ENCODE assay signal across 8 cellular contexts in the genomic region with DNA sequence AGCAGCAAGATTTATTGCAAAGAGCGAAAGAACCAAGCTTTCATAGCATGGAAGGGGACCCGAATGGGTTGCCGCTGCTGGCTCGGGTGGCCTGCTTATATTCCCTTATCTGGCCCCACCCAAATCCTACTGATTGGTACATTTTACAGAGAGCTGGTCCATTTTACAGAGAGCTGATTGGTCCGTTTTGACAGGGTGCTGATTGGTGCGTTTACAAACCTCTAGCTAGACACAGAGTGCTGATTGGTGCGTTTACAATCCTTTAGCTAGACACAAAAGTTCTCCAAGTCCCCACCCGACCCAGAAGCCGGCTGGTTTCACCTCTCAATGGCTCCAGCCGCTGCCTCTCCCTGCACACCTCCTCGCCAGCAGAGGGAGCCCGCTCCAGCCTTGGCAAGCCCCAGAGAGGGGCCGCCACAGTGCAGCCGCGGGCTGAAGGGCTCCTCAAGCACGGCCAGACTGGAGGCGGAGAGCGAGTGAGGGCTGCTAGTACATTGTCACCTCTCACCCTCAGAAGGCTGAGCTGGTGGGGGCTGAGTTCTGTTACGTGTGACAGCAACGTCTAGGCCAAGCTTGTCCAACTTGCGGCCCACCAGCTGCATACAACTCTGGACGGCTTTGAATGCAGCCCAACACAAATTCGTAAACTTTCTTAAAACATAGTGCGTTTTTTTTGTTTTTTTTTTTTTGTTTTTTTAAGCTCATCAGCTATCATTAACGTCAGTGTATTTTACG. TPM values are rescaled to one million over a fixed set of nuclear protein-coding genes. Genes with fewer than 3 reads are reported as not detected.
DNase-seq lines count a peak whose midpoint lies in the region; ATAC-seq and TF ChIP-seq lines count a peak whose summit lies in the region.

No MANE protein-coding gene starts in this region.

- H3K4me2 ChIP-seq in Loucy (ENCODE audit: low read depth, low read length, poor library complexity, severe bottlenecking) = peak overlapping the region; percentile 15
- H3K4me2 ChIP-seq in parathyroid adenoma (ENCODE audit: low read length) = peak overlapping the region; percentile 17

- H3K9me2 ChIP-seq in Loucy (replicated peaks; ENCODE audit: low read depth, low read length) = no peaks in the 10 kb centered on the region

- H4K20me1 ChIP-seq in Loucy (ENCODE audit: insufficient read depth, low read length, poor library complexity, severe bottlenecking) = no peaks in the 10 kb centered on the region

- no peaks in the 10 kb centered on the region for H3F3A ChIP-seq in Loucy (ENCODE audit: low read depth)

- no peaks in the 10 kb centered on the region for H3K9me3 ChIP-seq in Loucy (ENCODE audit: insufficient read depth, low read depth, low read length)
- no peaks in the 10 kb centered on the region for H3K9me3 ChIP-seq in esophagus muscularis mucosa
- no peaks in the 10 kb centered on the region for H3K9me3 ChIP-seq in parathyroid adenoma (ENCODE audit: control insufficient read depth, low read length)
- peaks cover 1% of the 10 kb centered on the region for H3K9me3 ChIP-seq in aorta (ENCODE audit: control insufficient read depth, low read length)

- H3K27ac ChIP-seq in esophagus muscularis mucosa (replicated peaks in 1 of 4) (no peak overlapping the region), parathyroid adenoma (peak overlapping the region; percentile 97), aorta (ENCODE audit: low read depth in 1 of 2, low read length in 2 of 2) (no peak overlapping the region)

- peaks cover 12% of the 10 kb centered on the region for H3K4me1 ChIP-seq in Loucy (ENCODE audit: insufficient read depth, low read length, poor library complexity, severe bottlenecking)
- no peaks in the 10 kb centered on the region for H3K4me1 ChIP-seq in esophagus muscularis mucosa
- H3K4me1 ChIP-seq in parathyroid adenoma = peaks cover 2% of the 10 kb centered on the region
- H3K4me1 ChIP-seq in aorta (ENCODE audit: control insufficient read depth in 1 of 2, insufficient read depth in 2 of 2, low read length in 2 of 2) = no peaks in the 10 kb centered on the region

- intact Hi-C loops in esophagus muscularis mucosa (cut with DNase I) = no loop called here
- intact Hi-C loops in aorta (cut with DNase I) = no loop called here

- H3K9ac ChIP-seq in Loucy (ENCODE audit: low read depth, low read length, poor library complexity, severe bottlenecking) (no peak overlapping the region), parathyroid adenoma (no peak overlapping the region)

- TF ChIP-seq POLR2A in esophagus muscularis mucosa (IDR thresholded peaks at IDR 0.05; ENCODE audit: low read depth) = no peak

- H2AFZ ChIP-seq in Loucy (ENCODE audit: low read length) (no peak overlapping the region), parathyroid adenoma (peak overlapping the region; percentile 28)

- no peaks in the 10 kb centered on the region for H3K36me3 ChIP-seq in Loucy (ENCODE audit: insufficient read depth, low read length)
- no peaks in the 10 kb centered on the region for H3K36me3 ChIP-seq in esophagus muscularis mucosa
- peaks cover 8% of the 10 kb centered on the region for H3K36me3 ChIP-seq in parathyroid adenoma (ENCODE audit: control insufficient read depth, insufficient read depth, low read length)
- H3K36me3 ChIP-seq in aorta (ENCODE audit: control insufficient read depth in 1 of 2, insufficient read depth in 2 of 2, low read length in 1 of 2) = no peaks in the 10 kb centered on the region

- peak overlapping the region; percentile 18 for H3K4me3 ChIP-seq in Loucy (ENCODE audit: low read length, poor library complexity, severe bottlenecking)
- peak overlapping the region in 1 of 4 donors; percentile 11 for H3K4me3 ChIP-seq in esophagus muscularis mucosa
- H3K4me3 ChIP-seq in parathyroid adenoma (ENCODE audit: low read depth, low read length) = peak overlapping the region; percentile 20
- no peak overlapping the region for H3K4me3 ChIP-seq in aorta (ENCODE audit: low read length in 2 of 2)

- TF ChIP-seq CTCF in Loucy (conservative IDR thresholded peaks at IDR 0.05; ENCODE audit: low read length) (no peak; the same call in 1 of the 2 replicates), esophagus muscularis mucosa (IDR thresholded peaks at IDR 0.05) (peak in 2 of 3 experiments; percentile 10 to 40), parathyroid adenoma (IDR thresholded peaks at IDR 0.05) (peak; percentile 63), omental fat pad (IDR thresholded peaks at IDR 0.05) (no peak)

- peak; percentile 63 for ATAC-seq in aorta (ENCODE audit: low FRiP score)
- no peak for ATAC-seq in omental fat pad (ENCODE audit: low FRiP score)

- H3K79me2 ChIP-seq in Loucy (ENCODE audit: insufficient read depth, low read length) (no peaks in the 10 kb centered on the region), parathyroid adenoma (no peaks in the 10 kb centered on the region)

- peak in 2 of 3 experiments; percentile 41 to 63 for DNase-seq in NCI-H1417 (lab: John Stamatoyannopoulos, UW)
- no peak for DNase-seq in NCI-H1417 treated with DMSO at 0.1 percent for 48 hours (lab: John Stamatoyannopoulos, UW)
- DNase-seq in activated CD8-positive, alpha-beta memory T cell treated with anti-CD3 and anti-CD28 coated beads for 1 hour (ENCODE audit: extremely low read depth in 1 of 2, low read depth in 1 of 2) = peak; percentile 29 to 55
- DNase-seq in esophagus muscularis mucosa (ENCODE audit: extremely low spot score) = no peak
- peak; percentile 71 to 76 for DNase-seq in aorta
- no peak for DNase-seq in omental fat pad (ENCODE audit: low spot score)

- WGBS in esophagus muscularis mucosa = 77% methylated on average over 15 of the region's 26 CpGs
- 53 to 54% methylated on average over 26 of the region's 26 CpGs for WGBS in aorta, 2 donors

- no peak for TF ChIP-seq EP300 in esophagus muscularis mucosa (IDR thresholded peaks at IDR 0.05)

- H3K27me3 ChIP-seq in Loucy (ENCODE audit: insufficient read depth, low read length, poor library complexity, severe bottlenecking) (no peaks in the 10 kb centered on the region), esophagus muscularis mucosa (no peaks in the 10 kb centered on the region), parathyroid adenoma (ENCODE audit: control insufficient read depth, insufficient read depth, low read length) (no peaks in the 10 kb centered on the region), aorta (ENCODE audit: control insufficient read depth in 1 of 2, insufficient read depth in 2 of 2, low read length in 1 of 2) (peaks cover 0 to 2% of the 10 kb centered on the region in 2 donors)

RNA-seq across cellular contexts. Expression of a gene that starts 8.7 kb away (rescaled TPM):
- total RNA-seq in esophagus muscularis mucosa (not detected), aorta (not detected), omental fat pad (not detected)
- polyA plus RNA-seq in aorta = not detected

RNA-seq across cellular contexts. Expression of a gene that starts 24.1 kb away (rescaled TPM):
- total RNA-seq in esophagus muscularis mucosa = 10 to 100 TPM; 33.4 to 59.8 (median 48.7) TPM
- 10 to 100 TPM; 31.8 to 35.3 TPM for total RNA-seq in aorta
- polyA plus RNA-seq in aorta = 10 to 100 TPM; 19.2 to 28.0 TPM
- 10 to 100 TPM; 21.1 to 38.9 (median 24.2) TPM for total RNA-seq in omental fat pad

Comparison
In these comparisons a context has a peak if more than half of its experiments do, and no peak if none do; other contexts are left out.
1. DNase-seq: peak in NCI-H1417 (2 of 3), activated CD8-positive, alpha-beta memory T cell treated with anti-CD3 and anti-CD28 coated beads for 1 hour (2 of 2) and aorta (2 of 2); none in NCI-H1417 treated with DMSO at 0.1 percent for 48 hours (single experiment), esophagus muscularis mucosa (single experiment) and omental fat pad (single experiment).
2. H3K4me3 ChIP-seq: peak in Loucy (single experiment) and parathyroid adenoma (single experiment); none in aorta (0 of 2).
3. CTCF ChIP-seq: peak in esophagus muscularis mucosa (2 of 3) and parathyroid adenoma (single experiment); none in Loucy (single experiment) and omental fat pad (0 of 3).